In the genomic region with DNA sequence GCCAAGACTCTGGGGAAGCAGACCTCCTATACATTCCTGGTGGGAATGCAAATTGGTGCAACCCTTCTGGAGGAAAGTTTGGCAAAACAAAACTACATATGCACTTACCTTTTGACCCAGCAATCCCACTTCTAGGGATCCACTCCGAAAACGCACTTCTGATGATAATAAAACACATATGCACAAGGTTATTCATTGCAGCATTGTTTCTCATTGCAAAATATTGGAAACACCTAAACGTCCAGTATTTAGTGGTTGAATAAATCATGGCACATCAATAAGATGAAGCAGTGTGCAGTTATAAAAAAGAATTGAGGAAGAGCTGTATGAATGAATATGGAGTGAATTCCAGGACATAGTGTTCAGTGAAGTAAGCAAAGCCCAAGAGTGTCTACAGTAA, we compare ENCODE assay signal across 22 cellular contexts.
A peak's percentile ranks its signal among the peaks of the same experiment; 100 is the strongest.
DNase-seq lines count a peak whose midpoint lies in the region; TF ChIP-seq lines count a peak whose summit lies in the region.
"Had no signal": no experiment of that assay in that cellular context is flagged by ENCODE, and none has a peak within 500 bp of the region (broad histone marks: within the 10 kb centered on the region; RNA-seq: fewer than 3 reads in every experiment).

No MANE protein-coding gene starts in this region.

- H3K9me3 ChIP-seq in GM23248 (ENCODE audit: low read depth) (no peaks in the 10 kb centered on the region), adipocyte (ENCODE audit: control insufficient read depth, low read length) (peaks cover 1% of the 10 kb centered on the region), skeletal muscle satellite cell (replicated peaks; ENCODE audit: low read length) (no peaks in the 10 kb centered on the region), tibial artery (no peaks in the 10 kb centered on the region)
- H3K9me3 ChIP-seq: lower lobe of right lung had no signal

- H3K9me2 ChIP-seq in GM23248 (ENCODE audit: insufficient read depth) = no peaks in the 10 kb centered on the region

- H3K4me1 ChIP-seq in GM23248 (ENCODE audit: insufficient read depth) (peaks cover 44% of the 10 kb centered on the region), adipocyte (ENCODE audit: control insufficient read depth, insufficient read depth, low read length) (peaks cover 30% of the 10 kb centered on the region), skeletal muscle satellite cell (ENCODE audit: control insufficient read depth, insufficient read depth, low read length) (peaks cover 26% of the 10 kb centered on the region), tibial artery (peaks cover 0 to 26% (median 2%) of the 10 kb centered on the region in 4 donors)

- DNase-seq in GM23248 (peak; percentile 33), adipocyte (ENCODE audit: low read depth) (peak; percentile 22), fibroblast of the aortic adventitia (ENCODE audit: low read depth) (peak; percentile 39), tibial artery (no peak), NCI-H82 treated with DMSO at 0.1 percent for 48 hours (lab: John Stamatoyannopoulos, UW; ENCODE audit: unreplicated experiment) (no peak), NOMO-1 treated with dmso at 0.1 percent for 144 hours (lab: John Stamatoyannopoulos, UW; ENCODE audit: unreplicated experiment) (no peak)
- DNase-seq: activated CD4-positive, alpha-beta T cell treated with anti-CD3 and anti-CD28 coated beads, Interleukin-2, amount 50 U/mL, for 48 hours; activated T-cell treated with anti-CD3 and anti-CD28 coated beads for 4 hours; anterior cingulate cortex; effector memory CD4-positive, alpha-beta T cell; GF-D8; lower lobe of right lung; MM.1S; NCI-H1436 treated with DMSO at 0.1 percent for 48 hours; NCI-H526; nucleus accumbens; retina; SIG-M5; stimulated activated CD8-positive, alpha-beta memory T cell treated with anti-CD3 and anti-CD28 coated beads, Interleukin-4, amount 100 ng/mL, for 48 hours had no signal

- H3K27ac ChIP-seq in GM23248 (peak overlapping the region; percentile 63), tibial artery (no peak overlapping the region)
- H3K27ac ChIP-seq: C4-2B, lower lobe of right lung, VCaP had no signal

- 17 to 27% methylated on average over 3 of the region's 3 CpGs for WGBS in GM23248 (ENCODE audit: low coverage in 1 of 2, low lambda C conversion rate in 2 of 2, missing lambda C conversion rate in 2 of 2), 2 experiments

- H3K4me2 ChIP-seq in GM23248 (ENCODE audit: unreplicated experiment) (peak overlapping the region; percentile 64), skeletal muscle satellite cell (ENCODE audit: low read length) (peak overlapping the region; percentile 67)

- no peak for TF ChIP-seq CTCF in fibroblast of the aortic adventitia (IDR thresholded peaks at IDR 0.05; ENCODE audit: insufficient read depth, low read length)
- no peak for TF ChIP-seq CTCF in tibial artery (IDR thresholded peaks at IDR 0.05)

- H3K36me3 ChIP-seq in GM23248 (ENCODE audit: low read depth) (peaks cover 13% of the 10 kb centered on the region; the same call in 1 of the 2 replicates), adipocyte (ENCODE audit: control insufficient read depth, insufficient read depth, low read length, severe bottlenecking) (no peaks in the 10 kb centered on the region), skeletal muscle satellite cell (ENCODE audit: insufficient read depth, low read length) (no peaks in the 10 kb centered on the region), tibial artery (peaks cover 0 to 6% (median 0%) of the 10 kb centered on the region in 3 donors)
- H3K36me3 ChIP-seq: lower lobe of right lung had no signal

- H3K4me3 ChIP-seq in GM23248 = peak overlapping the region; percentile 54
- peak overlapping the region; percentile 63 for H3K4me3 ChIP-seq in adipocyte (ENCODE audit: low read length)
- peak overlapping the region; percentile 57 for H3K4me3 ChIP-seq in fibroblast of the aortic adventitia (ENCODE audit: low read depth, low read length)
- H3K4me3 ChIP-seq in skeletal muscle satellite cell (ENCODE audit: low read length) = peak overlapping the region; percentile 35
- H3K4me3 ChIP-seq in tibial artery = no peak overlapping the region
- H3K4me3 ChIP-seq: lower lobe of right lung had no signal

- intact Hi-C loops in tibial artery (cut with DNase I; ENCODE audit: low total_unique reads) = no loop called here

- H3F3A ChIP-seq in GM23248 (ENCODE audit: insufficient read depth) = peaks cover 40% of the 10 kb centered on the region

- H4K20me1 ChIP-seq in GM23248 (ENCODE audit: insufficient read depth) = no peaks in the 10 kb centered on the region

- in situ Hi-C loops in GM23248 (cut with MboI) = no loop called here

- 0 out of 2 replicates have a peak overlapping the region, but pooled peaks have one; percentile 4 for H3K9ac ChIP-seq in GM23248
- H3K9ac ChIP-seq in adipocyte (ENCODE audit: low read length) = peak overlapping the region; percentile 65
- H3K9ac ChIP-seq in skeletal muscle satellite cell (ENCODE audit: low read depth, low read length) = peak overlapping the region; percentile 60

- H3K79me2 ChIP-seq in GM23248 (ENCODE audit: insufficient read depth) = peaks cover 20% of the 10 kb centered on the region

- no peak overlapping the region for H2AFZ ChIP-seq in GM23248

- no peaks in the 10 kb centered on the region for H3K27me3 ChIP-seq in GM23248 (replicated peaks; ENCODE audit: insufficient read depth)
- no peaks in the 10 kb centered on the region for H3K27me3 ChIP-seq in adipocyte (replicated peaks; ENCODE audit: control insufficient read depth, insufficient read depth, low read length)
- no peaks in the 10 kb centered on the region for H3K27me3 ChIP-seq in skeletal muscle satellite cell (ENCODE audit: control insufficient read depth, insufficient read depth, low read length)
- H3K27me3 ChIP-seq in tibial artery = no peaks in the 10 kb centered on the region

Comparison
In these comparisons a context has a peak if more than half of its experiments do, and no peak if none do; other contexts are left out.
1. DNase-seq: peak in GM23248 (single experiment), adipocyte (single experiment) and fibroblast of the aortic adventitia (single experiment); none in tibial artery (0 of 2), NCI-H82 treated with DMSO at 0.1 percent for 48 hours (single experiment) and NOMO-1 treated with dmso at 0.1 percent for 144 hours (single experiment).
2. H3K4me3 ChIP-seq: peak in GM23248 (single experiment), adipocyte (single experiment), fibroblast of the aortic adventitia (single experiment) and skeletal muscle satellite cell (single experiment); none in tibial artery (0 of 2).
3. H3K9ac ChIP-seq: peak in every context shown above with its lines; median percentile 65 in adipocyte; 60 in skeletal muscle satellite cell; 4 in GM23248.